ENCODE assay signal across 34 cellular contexts in the genomic region with DNA sequence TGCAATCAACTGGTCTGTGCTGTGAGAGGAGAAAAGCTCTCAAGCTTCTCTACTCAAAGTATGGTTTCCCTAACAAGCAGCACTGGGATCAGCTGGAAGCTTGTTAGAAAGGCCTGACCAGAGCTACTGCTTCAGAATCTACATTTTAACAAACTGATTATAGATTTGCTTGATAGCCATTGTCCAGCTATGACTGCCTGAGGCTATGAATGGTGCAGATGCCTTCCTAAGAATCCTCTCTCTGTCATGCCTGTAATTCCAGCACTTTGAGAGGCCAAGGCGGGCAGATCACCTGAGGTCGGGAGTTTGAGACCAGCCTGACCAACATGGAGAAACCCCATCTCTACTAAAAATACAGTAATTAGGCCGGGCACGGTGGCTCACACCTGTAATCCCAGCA. TPM values are rescaled to one million over a fixed set of nuclear protein-coding genes. Genes with fewer than 3 reads are reported as not detected.
DNase-seq lines count a peak whose midpoint lies in the region; ATAC-seq lines count a peak whose summit lies in the region.
"Had no signal": no experiment of that assay in that cellular context is flagged by ENCODE, and none has a peak within 500 bp of the region (broad histone marks: within the 10 kb centered on the region; RNA-seq: fewer than 3 reads in every experiment).

No MANE protein-coding gene starts in this region.

- no peaks in the 10 kb centered on the region for H3K9me3 ChIP-seq in trophoblast cell (ENCODE audit: insufficient read depth, low read depth, low read length)
- H3K9me3 ChIP-seq: A549; BE2C; BLaER1; BLaER1 treated with 17β-estradiol and CSF1 and Interleukin-3, amounts not matched to agents 10 nM and 100 nM; Caco-2 had no signal

- peak; percentile 81 to 93 for DNase-seq in trophoblast cell
- DNase-seq in naive thymus-derived CD8-positive, alpha-beta T cell: no peak
- DNase-seq: 8988T; ACHN; AML-193; BE2C; C1 segment of cervical spinal cord; Caco-2; Calu3; CD4-positive, alpha-beta memory T cell; CD4-positive, alpha-beta T cell; CD4-positive, CD25-positive, alpha-beta regulatory T cell; CD8-positive, alpha-beta memory T cell; CD8-positive, alpha-beta T cell; COR-L47; DMS 273 treated with DMSO at 0.1 percent for 48 hours; DMS153; DMS53; DMS79; DMS79 treated with DMSO at 0.1 percent for 48 hours; DND-41; EL had no signal

- no peak overlapping the region for H2BK120ac ChIP-seq in trophoblast cell (ENCODE audit: insufficient read depth, low read length, poor library complexity)

- H3K36me3 Mint-ChIP-seq in naive thymus-derived CD8-positive, alpha-beta T cell: no peaks in the 10 kb centered on the region
- H3K36me3 Mint-ChIP-seq: CD14-positive monocyte; CD4-positive, alpha-beta memory T cell; CD4-positive, CD25-positive, alpha-beta regulatory T cell; CD8-positive, alpha-beta memory T cell; CD8-positive, alpha-beta T cell had no signal

- no peak overlapping the region for H3K4me3 ChIP-seq in trophoblast cell (ENCODE audit: low read depth, low read length)
- H3K4me3 ChIP-seq: A549; BLaER1; BLaER1 treated with 17β-estradiol and CSF1 and Interleukin-3, amounts not matched to agents 10 nM and 100 nM had no signal

- no peak overlapping the region for H3K27ac ChIP-seq in trophoblast cell (ENCODE audit: low read depth, low read length)
- H3K27ac ChIP-seq: 22Rv1; A549; BLaER1; BLaER1 treated with 17β-estradiol and CSF1 and Interleukin-3, amounts not matched to agents 10 nM and 100 nM; C4-2B had no signal

- H3K4me2 ChIP-seq in trophoblast cell (ENCODE audit: low read length): no peak overlapping the region
- H3K4me2 ChIP-seq: A549; BLaER1; BLaER1 treated with 17β-estradiol and CSF1 and Interleukin-3, amounts not matched to agents 10 nM and 100 nM had no signal

- no peaks in the 10 kb centered on the region for H3K36me3 ChIP-seq in trophoblast cell (ENCODE audit: control insufficient read depth in 1 of 2, insufficient read depth in 2 of 2, low read length in 2 of 2)
- H3K36me3 ChIP-seq: BE2C; BLaER1; BLaER1 treated with 17β-estradiol and CSF1 and Interleukin-3, amounts not matched to agents 10 nM and 100 nM had no signal

- no peak for ATAC-seq in naive thymus-derived CD8-positive, alpha-beta T cell
- ATAC-seq: A549; CD8-positive, alpha-beta T cell had no signal

- H3K23ac ChIP-seq in trophoblast cell (ENCODE audit: low read length): no peak overlapping the region

- no CpG with 5 or more reads among the region's 4 CpGs for WGBS in trophoblast cell (ENCODE audit: extremely low coverage, insufficient coverage, insufficient read length)

- H2BK5ac ChIP-seq in trophoblast cell (ENCODE audit: low read depth, low read length, poor library complexity): no peak overlapping the region

- peaks cover 0 to 2% (median 0%) of the 10 kb centered on the region in 5 donors for H3K27me3 Mint-ChIP-seq in naive thymus-derived CD8-positive, alpha-beta T cell
- H3K27me3 Mint-ChIP-seq: B cell; CD4-positive, alpha-beta memory T cell; CD4-positive, alpha-beta T cell had no signal

- H4K91ac ChIP-seq in trophoblast cell (ENCODE audit: low read depth, low read length): no peak overlapping the region

- H3K27me3 ChIP-seq in trophoblast cell (ENCODE audit: insufficient read depth, low read length): no peaks in the 10 kb centered on the region
- H3K27me3 ChIP-seq: BE2C; BLaER1; BLaER1 treated with 17β-estradiol and CSF1 and Interleukin-3, amounts not matched to agents 10 nM and 100 nM had no signal

- H3K27ac Mint-ChIP-seq in naive thymus-derived CD8-positive, alpha-beta T cell: no peak overlapping the region
- H3K27ac Mint-ChIP-seq: B cell; CD14-positive monocyte; CD4-positive, alpha-beta memory T cell; CD4-positive, alpha-beta T cell; CD4-positive, CD25-positive, alpha-beta regulatory T cell; CD8-positive, alpha-beta memory T cell; CD8-positive, alpha-beta T cell had no signal

- H3K9me3 Mint-ChIP-seq in naive thymus-derived CD8-positive, alpha-beta T cell: no peaks in the 10 kb centered on the region
- H3K9me3 Mint-ChIP-seq: CD4-positive, alpha-beta T cell; CD4-positive, CD25-positive, alpha-beta regulatory T cell; CD8-positive, alpha-beta memory T cell; CD8-positive, alpha-beta T cell had no signal

- no peaks in the 10 kb centered on the region for H3K79me1 ChIP-seq in trophoblast cell (ENCODE audit: low read length)

- H2AFZ ChIP-seq in trophoblast cell (ENCODE audit: insufficient read depth, low read length, poor library complexity): no peak overlapping the region

- H3K14ac ChIP-seq in trophoblast cell (ENCODE audit: low read length): no peak overlapping the region

- peaks cover 0 to 2% of the 10 kb centered on the region in 2 experiments for H3K4me1 ChIP-seq in trophoblast cell (ENCODE audit: control insufficient read depth in 1 of 2, insufficient read depth in 2 of 2, low read length in 2 of 2)
- H3K4me1 ChIP-seq: A549; BE2C; BLaER1; BLaER1 treated with 17β-estradiol and CSF1 and Interleukin-3, amounts not matched to agents 10 nM and 100 nM; Caco-2 had no signal

- no peak overlapping the region for H4K8ac ChIP-seq in trophoblast cell (ENCODE audit: low read depth, low read length)

- no peaks in the 10 kb centered on the region for H3K4me1 Mint-ChIP-seq in naive thymus-derived CD8-positive, alpha-beta T cell
- H3K4me1 Mint-ChIP-seq: B cell; CD14-positive monocyte; CD4-positive, alpha-beta memory T cell; CD4-positive, CD25-positive, alpha-beta regulatory T cell; CD8-positive, alpha-beta memory T cell had no signal

- H4K12ac ChIP-seq in trophoblast cell (ENCODE audit: low read depth, low read length): no peak overlapping the region

- no peak overlapping the region for H2AK5ac ChIP-seq in trophoblast cell (ENCODE audit: low read length)

- H3K18ac ChIP-seq in trophoblast cell (ENCODE audit: low read length): no peak overlapping the region

- no peaks in the 10 kb centered on the region for H3K79me2 ChIP-seq in trophoblast cell (ENCODE audit: control insufficient read depth, insufficient read depth, low read length, poor library complexity)

- H3K4ac ChIP-seq in trophoblast cell (ENCODE audit: low read depth, low read length): no peak overlapping the region

- H2BK12ac ChIP-seq in trophoblast cell (ENCODE audit: low read length): no peak overlapping the region

- POLR2A ChIA-PET in naive thymus-derived CD8-positive, alpha-beta T cell (lab: Charles Lee): no interaction called here

- no peak overlapping the region for H3K4me3 Mint-ChIP-seq in naive thymus-derived CD8-positive, alpha-beta T cell
- H3K4me3 Mint-ChIP-seq: B cell; CD14-positive monocyte; CD4-positive, alpha-beta memory T cell; CD4-positive, alpha-beta T cell; CD4-positive, CD25-positive, alpha-beta regulatory T cell; CD8-positive, alpha-beta memory T cell; CD8-positive, alpha-beta T cell had no signal

- no peak overlapping the region for H3K9ac ChIP-seq in trophoblast cell (ENCODE audit: low read length)
- H3K9ac ChIP-seq: BLaER1; BLaER1 treated with 17β-estradiol and CSF1 and Interleukin-3, amounts not matched to agents 10 nM and 100 nM had no signal

RNA-seq across cellular contexts. Expression of gene PKD1L3, which starts 28.6 kb away (rescaled TPM):
- polyA plus RNA-seq in trophoblast cell (2013): under 0.01 TPM in 1 of 2 replicates, not detected in the other
- total RNA-seq in naive thymus-derived CD8-positive, alpha-beta T cell: not detected
- polyA plus RNA-seq in naive thymus-derived CD8-positive, alpha-beta T cell: not detected
- total RNA-seq: A172; A673; B cell; Caco-2; Calu3; CD4-positive, alpha-beta memory T cell; CD4-positive, alpha-beta T cell; CD4-positive, CD25-positive, alpha-beta regulatory T cell; CD8-positive, alpha-beta memory T cell; CD8-positive, alpha-beta T cell; Daoy had no signal
- polyA plus RNA-seq: AG04450; BJ; CD14-positive monocyte; CD4-positive, alpha-beta memory T cell; CD4-positive, CD25-positive, alpha-beta regulatory T cell; CD8-positive, alpha-beta memory T cell had no signal

RNA-seq across cellular contexts. Expression of gene DHODH, which starts 37.0 kb away (rescaled TPM):
- polyA plus RNA-seq in trophoblast cell (2013): 3.1 and 3.9 TPM in 2 replicates
- 10 to 100 TPM; 14.6 to 14.8 TPM for total RNA-seq in naive thymus-derived CD8-positive, alpha-beta T cell
- 10 to 100 TPM in 2 of 3 donors, 1 to 10 TPM in 1; 9.9 to 14.8 (median 12.5) TPM for polyA plus RNA-seq in naive thymus-derived CD8-positive, alpha-beta T cell

Comparison
In these comparisons a context has a peak if more than half of its experiments do, and no peak if none do; other contexts are left out.
1. DNase-seq: peak in trophoblast cell (2 of 2); none in naive thymus-derived CD8-positive, alpha-beta T cell (0 of 10).